In the genomic region with DNA sequence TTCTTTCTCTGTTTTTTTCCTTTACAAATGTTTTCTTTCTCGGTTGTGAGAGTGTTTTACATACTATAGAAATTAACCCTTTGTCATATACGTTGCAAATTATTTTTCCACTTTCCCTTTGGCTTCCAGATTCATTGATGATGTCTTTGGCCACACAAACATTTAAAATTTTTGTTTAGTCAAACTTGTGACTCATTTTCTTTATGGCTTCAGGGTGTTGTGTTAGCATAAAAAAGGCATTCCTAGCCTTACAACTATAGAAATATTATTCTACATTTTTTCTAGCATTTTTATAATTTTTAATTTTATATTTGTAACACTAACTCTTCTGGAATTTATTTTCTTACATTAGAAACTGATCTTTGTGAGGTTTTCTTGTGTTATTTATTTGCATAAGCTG, we compare ENCODE assay signal across 37 cellular contexts. TPM values are rescaled to one million over a fixed set of nuclear protein-coding genes. Genes with fewer than 3 reads are reported as not detected.
"Had no signal": no experiment of that assay in that cellular context is flagged by ENCODE, and none has a peak within 500 bp of the region (broad histone marks: within the 10 kb centered on the region; RNA-seq: fewer than 3 reads in every experiment).

No MANE protein-coding gene starts in this region.

- H3K27me3 ChIP-seq: ascending aorta, breast epithelium, cardiac muscle cell, colonic mucosa, esophagus squamous epithelium, gastroesophageal sphincter, heart right ventricle had no signal

- ATAC-seq: activated CD4-positive, alpha-beta T cell treated with anti-CD3 and anti-CD28 coated beads for 36 hours; activated CD8-positive, alpha-beta memory T cell treated with anti-CD3 and anti-CD28 coated beads, Interleukin-2, amount 10 ng/mL, durations not matched to agents 7 days and 5 days; activated CD8-positive, alpha-beta T cell treated with anti-CD3 and anti-CD28 coated beads, Interleukin-2, amount 10 ng/mL, durations not matched to agents 7 days and 5 days; activated naive CD8-positive, alpha-beta T cell treated with anti-CD3 and anti-CD28 coated beads, Interleukin-2, amount 50 U/mL, for 24 hours; gastroesophageal sphincter; heart right ventricle; T-helper 17 cell had no signal

- H3K4me3 ChIP-seq: ascending aorta, breast epithelium, cardiac muscle cell, colonic mucosa, esophagus squamous epithelium, gastroesophageal sphincter, heart right ventricle had no signal

- H3K36me3 ChIP-seq: ascending aorta, breast epithelium, cardiac muscle cell, colonic mucosa, esophagus squamous epithelium, gastroesophageal sphincter, heart right ventricle, WERI-Rb-1 had no signal

- H3K9me3 ChIP-seq: ascending aorta, breast epithelium, colonic mucosa, esophagus squamous epithelium, gastroesophageal sphincter, heart right ventricle had no signal

- H3K4me1 ChIP-seq: ascending aorta, breast epithelium, colonic mucosa, esophagus squamous epithelium, gastroesophageal sphincter, heart right ventricle had no signal

- FAIRE-seq: endometrium, endothelial cell of umbilical vein had no signal

- H3K27ac ChIP-seq: ascending aorta, breast epithelium, cardiac muscle cell, colonic mucosa, epithelial cell of prostate, esophagus squamous epithelium, gastroesophageal sphincter, heart right ventricle, WERI-Rb-1 had no signal

- DNase-seq: activated CD4-positive, alpha-beta memory T cell treated with anti-CD3 and anti-CD28 coated beads for 36 hours; activated CD4-positive, alpha-beta T cell treated with anti-CD3 and anti-CD28 coated beads for 36 hours; activated CD4-positive, alpha-beta T cell treated with anti-CD3 and anti-CD28 coated beads, Interleukin-2, amount 10 ng/mL, durations not matched to agents 24 days and 14 days; activated CD4-positive, CD25-positive, alpha-beta regulatory T cell; activated CD4-positive, CD25-positive, alpha-beta regulatory T cell treated with anti-CD3 and anti-CD28 coated beads, Interleukin-2, amount 50 U/mL, for 72 hours; activated CD8-positive, alpha-beta memory T cell treated with anti-CD3 and anti-CD28 coated beads, Interleukin-2, amount 10 ng/mL, durations not matched to agents 7 days and 5 days; activated CD8-positive, alpha-beta memory T cell treated with anti-CD3 and anti-CD28 coated beads, Interleukin-2, amount 50 U/mL, for 4 hours; activated CD8-positive, alpha-beta T cell treated with anti-CD3 and anti-CD28 coated beads, Interleukin-2, amount 10 ng/mL, durations not matched to agents 7 days and 5 days; activated effector memory CD4-positive, alpha-beta T cell treated with anti-CD3 and anti-CD28 coated beads, Interleukin-2, amount 50 U/mL, for 16 hours; activated naive CD4-positive, alpha-beta T cell treated with anti-CD3 and anti-CD28 coated beads for 36 hours; activated naive CD8-positive, alpha-beta T cell treated with anti-CD3 and anti-CD28 coated beads for 36 hours; activated naive CD8-positive, alpha-beta T cell treated with anti-CD3 and anti-CD28 coated beads, Interleukin-2, amount 50 U/mL, for 24 hours; activated T-cell treated with anti-CD3 and anti-CD28 coated beads, Interleukin-2, amount 50 U/mL, for 1 hour; activated T-cell treated with anti-CD3 and anti-CD28 coated beads, Interleukin-2, amount 50 U/mL, for 48 hours; central memory CD4-positive, alpha-beta T cell; cerebellar nuclear complex; colonic mucosa; effector CD8-positive, alpha-beta T cell; esophagus squamous epithelium; foreskin melanocyte; heart right ventricle; T-helper 17 cell; T1000; WERI-Rb-1 had no signal

RNA-seq across cellular contexts. Expression of a gene that starts 12.1 kb away (rescaled TPM):
- total RNA-seq: activated CD4-positive, alpha-beta memory T cell treated with anti-CD3 and anti-CD28 coated beads for 36 hours; activated CD4-positive, alpha-beta T cell treated with anti-CD3 and anti-CD28 coated beads for 36 hours; activated CD4-positive, alpha-beta T cell treated with anti-CD3 and anti-CD28 coated beads, Interleukin-2, amount 10 ng/mL, durations not matched to agents 24 days and 14 days; activated CD8-positive, alpha-beta memory T cell treated with anti-CD3 and anti-CD28 coated beads for 36 hours; activated CD8-positive, alpha-beta memory T cell treated with anti-CD3 and anti-CD28 coated beads, Interleukin-2, amount 10 ng/mL, durations not matched to agents 7 days and 5 days; activated CD8-positive, alpha-beta T cell treated with anti-CD3 and anti-CD28 coated beads, Interleukin-2, amount 10 ng/mL, durations not matched to agents 7 days and 5 days; activated naive CD4-positive, alpha-beta T cell treated with anti-CD3 and anti-CD28 coated beads for 36 hours; activated naive CD8-positive, alpha-beta T cell treated with anti-CD3 and anti-CD28 coated beads for 36 hours; activated T-helper 1 cell treated with anti-CD3 and anti-CD28 coated beads, Interleukin-12 subunit alpha, Interleukin-12 subunit beta, Interleukin-2, Interleukin-4 antibody, amounts not matched to agents 30 ng/mL and 10 ng/mL and 1 ng/mL, durations not matched to agents 14 hours and 24 hours and 36 hours; activated T-helper 2 cell treated with anti-CD3 and anti-CD28 coated beads, Interferon-gamma antibody, Interleukin-2, Interleukin-4, amounts not matched to agents 10 μg/mL and 5 μg/mL and 100 μg/mL, durations not matched to agents 14 hours and 24 hours and 36 hours; ascending aorta; dermis microvascular lymphatic vessel endothelial cell; endothelial cell of umbilical vein; esophagus squamous epithelium; glomerular endothelial cell; heart right ventricle; T-helper 17 cell had no signal
- polyA plus RNA-seq: endothelial cell of umbilical vein, esophagus, heart right ventricle had no signal
